31 cellular contexts compared by ENCODE assay signal in genomic region chr3:72836409-72836808, GRCh38. TPM values are rescaled to one million over a fixed set of nuclear protein-coding genes. Genes with fewer than 3 reads are reported as not detected.
"Had no signal": no experiment of that assay in that cellular context is flagged by ENCODE, and none has a peak within 500 bp of the region (broad histone marks: within the 10 kb centered on the region; RNA-seq: fewer than 3 reads in every experiment).

No MANE protein-coding gene starts in this region.

- H3K27me3 ChIP-seq: brain microvascular endothelial cell, MG63, Peyer's patch had no signal

- H3K9me3 ChIP-seq: MG63, Peyer's patch had no signal

- ATAC-seq: activated T-cell treated with anti-CD3 and anti-CD28 coated beads, Interleukin-2, amount 50 U/mL, for 4 hours; PC-3; SK-N-SH treated with all-trans-retinoic acid at 6 μM for 48 hours had no signal

- H3K27ac ChIP-seq: brain microvascular endothelial cell, Peyer's patch, VCaP had no signal

- DNase-seq: activated B cell treated with CpG ODN at 0.5 μM for 24 hours; activated CD4-positive, alpha-beta memory T cell treated with anti-CD3 and anti-CD28 coated beads for 36 hours; activated CD4-positive, alpha-beta T cell treated with anti-CD3 and anti-CD28 coated beads for 4 hours; activated CD4-positive, alpha-beta T cell treated with anti-CD3 and anti-CD28 coated beads, Interleukin-2, amount 50 U/mL, for 1 hour; activated CD4-positive, CD25-positive, alpha-beta regulatory T cell treated with anti-CD3 and anti-CD28 coated beads, Interleukin-2, amount 50 U/mL, for 72 hours; activated CD8-positive, alpha-beta memory T cell treated with anti-CD3 and anti-CD28 coated beads, Interleukin-2, amount 50 U/mL, for 4 hours; activated gamma-delta T cell treated with Interleukin-2 at 50 U/mL for 16 hours; activated naive CD4-positive, alpha-beta T cell treated with anti-CD3 and anti-CD28 coated beads for 36 hours; activated naive CD8-positive, alpha-beta T cell treated with anti-CD3 and anti-CD28 coated beads for 36 hours; activated T-cell treated with anti-CD3 and anti-CD28 coated beads for 4 hours; activated T-cell treated with anti-CD3 and anti-CD28 coated beads, Interleukin-2, amount 50 U/mL, for 4 hours; amniotic stem cell; brain microvascular endothelial cell; central memory CD4-positive, alpha-beta T cell; Kasumi-1; KG1; NCI-H1048; NCI-H1105 treated with DMSO at 0.1 percent for 48 hours; NCI-H1436; NCI-H1694; NCI-H1930; NCI-H2081 treated with DMSO at 0.1 percent for 48 hours; NCI-H345; NCI-H524 treated with DMSO at 0.1 percent for 48 hours; PC-3; Peyer's patch; RPMI8226; SIG-M5 had no signal

- H3K4me1 ChIP-seq: Peyer's patch had no signal

- H3K4me3 ChIP-seq: MG63, Peyer's patch had no signal

RNA-seq across cellular contexts. Expression of gene GXYLT2, which starts 51.4 kb away (rescaled TPM):
- total RNA-seq: activated B cell treated with CpG ODN at 0.5 μM for 24 hours; activated CD4-positive, alpha-beta memory T cell treated with anti-CD3 and anti-CD28 coated beads for 36 hours; activated naive CD4-positive, alpha-beta T cell treated with anti-CD3 and anti-CD28 coated beads for 36 hours; activated T-cell treated with anti-CD3 and anti-CD28 coated beads, Interleukin-2, amount 50 U/mL, for 4 hours had no signal
